In the genomic region with DNA sequence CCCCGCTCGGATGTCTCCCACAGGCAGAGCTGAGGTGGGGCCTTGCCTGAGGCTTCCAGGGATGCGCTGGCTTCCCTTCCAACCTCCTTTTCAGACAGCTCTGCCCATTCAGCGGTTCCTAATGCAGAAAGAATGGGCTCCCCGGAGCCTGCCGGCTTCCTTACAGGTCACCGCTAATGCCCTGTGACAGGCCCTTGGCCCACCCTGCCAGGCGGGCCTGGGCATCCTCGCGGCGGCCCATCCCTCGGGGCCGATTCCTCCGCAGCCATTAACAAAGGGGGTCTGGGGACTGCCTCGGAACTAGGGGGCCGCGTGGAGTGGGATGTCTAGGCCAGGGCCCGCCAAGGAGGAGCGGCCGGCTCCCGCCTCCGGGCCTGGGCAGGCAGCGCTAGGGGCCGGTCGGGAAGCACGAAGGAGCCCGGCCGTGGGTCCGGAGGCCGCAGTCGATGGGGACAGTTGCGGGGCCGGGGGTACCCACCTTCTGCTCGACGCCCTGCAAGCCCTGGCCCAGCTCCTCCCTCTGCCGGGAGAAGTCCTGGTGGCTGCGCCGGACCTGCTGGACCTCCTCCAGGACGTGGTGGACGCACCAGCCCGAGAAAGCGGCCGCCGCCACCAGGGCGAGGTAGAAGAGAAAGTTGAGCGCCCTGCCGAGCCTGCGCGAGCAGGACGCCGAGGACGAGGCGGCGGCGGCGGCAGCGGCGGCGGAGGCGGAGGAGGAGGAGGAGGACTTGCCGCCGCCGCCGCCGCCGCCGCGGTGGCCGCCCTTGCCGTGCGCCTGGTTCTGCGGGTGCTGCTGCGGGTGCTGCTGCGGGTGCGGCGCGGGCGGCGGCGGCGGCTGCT, we compare ENCODE assay signal across 8 cellular contexts. TPM values are rescaled to one million over a fixed set of nuclear protein-coding genes. Genes with fewer than 3 reads are reported as not detected.
DNase-seq lines count a peak whose midpoint lies in the region; ATAC-seq and TF ChIP-seq lines count a peak whose summit lies in the region.

No MANE protein-coding gene starts in this region.

- H3K4me1 ChIP-seq in PC-3 (ENCODE audit: insufficient read depth, low read length) = peaks cover 24% of the 10 kb centered on the region

- CTCF ChIA-PET in PC-3 (lab: Charles Lee) = no interaction called here

- H3K9me3 ChIP-seq in PC-3 (ENCODE audit: low read length) = no peaks in the 10 kb centered on the region

- peaks cover 19% of the 10 kb centered on the region; the same call in 1 of the 2 replicates for H3K36me3 ChIP-seq in PC-3 (ENCODE audit: low read depth, low read length)

- no peaks in the 10 kb centered on the region for H3K9me2 ChIP-seq in PC-3 (replicated peaks; ENCODE audit: low read length)

- peaks cover 64% of the 10 kb centered on the region for H3K4me1 Mint-ChIP-seq in nephron progenitor cell
- H3K4me1 Mint-ChIP-seq in type B pancreatic cell (ENCODE audit: unreplicated experiment) = peaks cover 29% of the 10 kb centered on the region

- H3K9me3 Mint-ChIP-seq in nephron progenitor cell (no peaks in the 10 kb centered on the region), type B pancreatic cell (no peaks in the 10 kb centered on the region)

- POLR2A ChIA-PET in PC-3 (lab: Charles Lee; ENCODE audit: unreplicated experiment) = interaction anchor here (0.5 to 1.2 kb wide), 4 partner anchors 36 to 1305 kb away, joined by 5 to 10 read pairs (median 8); a partner anchor contains a TSS

- no peak for TF ChIP-seq CTCF in GM12875 (IDR thresholded peaks at IDR 0.05; ENCODE audit: borderline replicate concordance, insufficient read depth, low read depth, low read length)
- TF ChIP-seq CTCF in PC-3 (conservative IDR thresholded peaks at IDR 0.05; ENCODE audit: low read depth, low read length) = no peak
- TF ChIP-seq CTCF in fibroblast of villous mesenchyme (IDR thresholded peaks at IDR 0.05; ENCODE audit: insufficient read depth, low read depth, low read length) = peak; percentile 15
- no peak for TF ChIP-seq CTCF in nephron progenitor cell (IDR thresholded peaks at IDR 0.05)
- TF ChIP-seq CTCF in type B pancreatic cell (conservative IDR thresholded peaks at IDR 0.05) = no peak

- H3F3A ChIP-seq in PC-3 (ENCODE audit: low read length, unreplicated experiment) = no peaks in the 10 kb centered on the region

- intact Hi-C loops in PC-3 (cut with micrococcal nuclease) = loop anchor here (1.0 to 5.0 kb wide), 4 partner anchors 35 to 110 kb away; a partner anchor contains a TSS

- peaks cover 48% of the 10 kb centered on the region for H3K79me2 ChIP-seq in PC-3 (ENCODE audit: low read length)

- peak; percentile 27 for ATAC-seq in HG02642 (IDR thresholded peaks at IDR 0.05; ENCODE audit: poor library complexity, unreplicated experiment)
- ATAC-seq in PC-3 = peak; percentile 22

- peak; percentile 57 for DNase-seq in PC-3
- peak; percentile 56 for DNase-seq in activated gamma-delta T cell treated with Interleukin-2 at 50 U/mL for 16 hours
- peak; percentile 78 for DNase-seq in fibroblast of villous mesenchyme (ENCODE audit: low read depth)
- peak; percentile 75 for DNase-seq in nephron progenitor cell
- DNase-seq in type B pancreatic cell (ENCODE audit: extremely low spot score, unreplicated experiment) = no peak
- DNase-seq in HPDE6-E6E7 (ENCODE audit: extremely low spot score) = no peak

- H3K4me3 ChIP-seq in GM12875 (ENCODE audit: low read depth, low read length) = peak overlapping the region; percentile 87
- H3K4me3 ChIP-seq in PC-3 (ENCODE audit: low read length) = peak overlapping the region; percentile 73
- peak overlapping the region; percentile 95 for H3K4me3 ChIP-seq in fibroblast of villous mesenchyme (ENCODE audit: low read depth, low read length)

- no TSS peak for BruUV-seq in PC-3 (replicated peaks; lab: Mats Ljungman, UMichigan)

- H2AFZ ChIP-seq in PC-3 (ENCODE audit: low read length) = peak overlapping the region; percentile 66

- peak overlapping the region; percentile 85 for H3K9ac ChIP-seq in PC-3 (ENCODE audit: low read length)

- peak overlapping the region; percentile 82 for H3K4me3 Mint-ChIP-seq in nephron progenitor cell
- H3K4me3 Mint-ChIP-seq in type B pancreatic cell = peak overlapping the region; percentile 87

- H4K20me1 ChIP-seq in PC-3 (ENCODE audit: low read length) = peaks cover 12% of the 10 kb centered on the region

- peaks cover 2% of the 10 kb centered on the region for H3K27me3 Mint-ChIP-seq in nephron progenitor cell (ENCODE audit: low read depth, poor library complexity)
- H3K27me3 Mint-ChIP-seq in type B pancreatic cell = no peaks in the 10 kb centered on the region

- H3K36me3 Mint-ChIP-seq in nephron progenitor cell (ENCODE audit: low read depth) (peaks cover 25% of the 10 kb centered on the region), type B pancreatic cell (peaks cover 20% of the 10 kb centered on the region)

- no peaks in the 10 kb centered on the region for H3K27me3 ChIP-seq in PC-3 (ENCODE audit: low read length)

- peak overlapping the region; percentile 81 for H3K4me2 ChIP-seq in PC-3 (ENCODE audit: low read length)

- no peak overlapping the region for H3K27ac Mint-ChIP-seq in nephron progenitor cell
- peak overlapping the region; percentile 85 for H3K27ac Mint-ChIP-seq in type B pancreatic cell

- peak overlapping the region; percentile 93 for H3K27ac ChIP-seq in PC-3 (ENCODE audit: low read length)

RNA-seq across cellular contexts. Expression of a gene that starts 0.7 kb away (rescaled TPM):
- total RNA-seq in PC-3 (2014; rRNA removed) = 76.3 and 99.1 TPM in 2 replicates
- 253 and 310 TPM in 2 replicates for total RNA-seq in fibroblast of villous mesenchyme
- total RNA-seq in type B pancreatic cell (ENCODE audit: low replicate concordance) = 90.5 and 95.9 TPM in 2 replicates

RNA-seq across cellular contexts. Expression of a gene that starts 55.4 kb away (rescaled TPM):
- 10.1 and 12.1 TPM in 2 replicates for total RNA-seq in PC-3 (2014; rRNA removed)
- 25.0 and 30.0 TPM in 2 replicates for total RNA-seq in fibroblast of villous mesenchyme
- 12.3 and 21.8 TPM in 2 replicates for total RNA-seq in type B pancreatic cell (ENCODE audit: low replicate concordance)

Comparison
In these comparisons a context has a peak if more than half of its experiments do, and no peak if none do; other contexts are left out.
1. DNase-seq: peak in PC-3 (single experiment), activated gamma-delta T cell treated with Interleukin-2 at 50 U/mL for 16 hours (single experiment), fibroblast of villous mesenchyme (single experiment) and nephron progenitor cell (single experiment); none in type B pancreatic cell (single experiment) and HPDE6-E6E7 (single experiment).
2. Peak in every context shown above with its lines, with median percentiles within 50 percentile points of each other: H3K4me3 ChIP-seq.